In the genomic region with DNA sequence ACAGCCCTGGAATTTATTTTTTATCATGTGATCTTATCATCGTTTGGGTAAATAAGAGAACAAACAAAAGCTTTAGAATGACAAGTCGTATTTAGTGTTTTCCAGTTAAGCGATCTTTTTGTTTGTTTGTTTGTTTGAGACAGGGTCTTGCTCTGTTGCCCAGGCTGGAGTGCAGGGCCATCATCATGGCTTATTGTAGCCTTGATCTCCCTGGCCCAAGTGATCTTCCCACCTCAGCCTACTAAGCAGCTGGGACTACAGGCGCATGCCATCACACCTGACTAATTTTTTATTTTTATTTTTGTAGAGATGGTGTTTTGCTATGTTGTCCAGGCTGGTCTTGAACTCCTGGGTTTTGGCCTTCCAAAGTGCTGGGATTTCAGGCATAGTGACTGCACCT, we compare ENCODE assay signal across 24 cellular contexts. TPM values are rescaled to one million over a fixed set of nuclear protein-coding genes. Genes with fewer than 3 reads are reported as not detected.
DNase-seq lines count a peak whose midpoint lies in the region; ATAC-seq, FAIRE-seq and TF ChIP-seq lines count a peak whose summit lies in the region.
"Had no signal": no experiment of that assay in that cellular context is flagged by ENCODE, and none has a peak within 500 bp of the region (broad histone marks: within the 10 kb centered on the region; RNA-seq: fewer than 3 reads in every experiment).

No MANE protein-coding gene starts in this region.

- FAIRE-seq in GM12891 (lab: Jason Lieb, UNC): peak; percentile 55

- no peak for TF ChIP-seq CTCF in SU-DHL-6 (IDR thresholded peaks at IDR 0.05; ENCODE audit: insufficient read depth, low read length, poor library complexity, severe bottlenecking)
- TF ChIP-seq CTCF in gastroesophageal sphincter (IDR thresholded peaks at IDR 0.05): no peak
- TF ChIP-seq CTCF in stomach (IDR thresholded peaks at IDR 0.05): no peak

- H4K20me1 ChIP-seq in SU-DHL-6 (ENCODE audit: low read depth, low read length): no peaks in the 10 kb centered on the region

- H3K27ac ChIP-seq in SU-DHL-6 (ENCODE audit: low read depth, low read length) (peak overlapping the region; percentile 99), gastroesophageal sphincter (peak overlapping the region; percentile 81 to 92 (median 87)), stomach (peak overlapping the region in 3 of 5 donors; percentile 7 to 67 (median 64))
- H3K27ac ChIP-seq: KMS-11, SJSA1 had no signal

- no peak for DNase-seq in GM12891 (ENCODE audit: insufficient read length, low spot score)
- DNase-seq in stomach: no peak
- no peak for DNase-seq in HCEC 1CT
- DNase-seq: ACHN; activated CD4-positive, CD25-positive, alpha-beta regulatory T cell treated with anti-CD3 and anti-CD28 coated beads, Interleukin-2, amount 50 U/mL, for 72 hours; activated CD8-positive, alpha-beta T cell treated with anti-CD3 and anti-CD28 coated beads for 36 hours; aorta; COR-L47; DMS53; NCI-H1436; NCI-H2081 treated with DMSO at 0.1 percent for 48 hours; NCI-H345; retina; stimulated activated CD4-positive, alpha-beta T cell treated with anti-CD3 and anti-CD28 coated beads, Interleukin-12 subunit alpha, Interleukin-12 subunit beta, amount 100 ng/mL, for 4 hours; stimulated activated CD4-positive, alpha-beta T cell treated with anti-CD3 and anti-CD28 coated beads, Interleukin-4, amount 100 ng/mL, for 4 hours; stimulated activated naive B cell treated with anti-CD40 and anti-IgM and Interleukin-4, amounts not matched to agents 10 μg/mL and 1 μg/mL and 100 μg/mL, for 72 hours; T-helper 1 cell had no signal

- H3K4me1 ChIP-seq in gastroesophageal sphincter: peaks cover 7 to 43% (median 20%) of the 10 kb centered on the region in 3 donors
- peaks cover 0 to 25% (median 11%) of the 10 kb centered on the region in 4 donors for H3K4me1 ChIP-seq in stomach

- H3K27me3 ChIP-seq in SU-DHL-6 (ENCODE audit: low read length): no peaks in the 10 kb centered on the region
- no peaks in the 10 kb centered on the region for H3K27me3 ChIP-seq in gastroesophageal sphincter
- H3K27me3 ChIP-seq in stomach: peaks cover 0 to 5% (median 0%) of the 10 kb centered on the region in 3 donors
- H3K27me3 ChIP-seq: SJSA1 had no signal

- H3K4me2 ChIP-seq in SU-DHL-6 (ENCODE audit: low read depth, low read length, poor library complexity, severe bottlenecking): peak overlapping the region; percentile 97
- H3K4me2 ChIP-seq: KMS-11 had no signal

- WGBS in gastroesophageal sphincter (ENCODE audit: low coverage in 1 of 2), 2 donors: 84 to 98% methylated on average over 3 to 4 of the region's 4 CpGs
- 49 to 67% (median 53%) methylated on average over 4 of the region's 4 CpGs for WGBS in stomach, 5 donors

- no peaks in the 10 kb centered on the region for H3K9me3 ChIP-seq in SU-DHL-6 (ENCODE audit: insufficient read depth, low read length)
- H3K9me3 ChIP-seq in gastroesophageal sphincter: no peaks in the 10 kb centered on the region
- no peaks in the 10 kb centered on the region for H3K9me3 ChIP-seq in stomach
- H3K9me3 ChIP-seq: SJSA1 had no signal

- H3F3A ChIP-seq in SU-DHL-6 (ENCODE audit: insufficient read depth): peaks cover 78% of the 10 kb centered on the region

- H3K36me3 ChIP-seq in SU-DHL-6 (ENCODE audit: low read length) (no peaks in the 10 kb centered on the region), gastroesophageal sphincter (peaks cover 0 to 7% of the 10 kb centered on the region in 2 donors), stomach (peaks cover 0 to 19% (median 9%) of the 10 kb centered on the region in 4 donors)
- H3K36me3 ChIP-seq: SJSA1 had no signal

- H3K4me3 ChIP-seq in SU-DHL-6 (ENCODE audit: insufficient read depth, low read length, poor library complexity, severe bottlenecking): peak overlapping the region; percentile 58
- H3K4me3 ChIP-seq in gastroesophageal sphincter: no peak overlapping the region
- no peak overlapping the region for H3K4me3 ChIP-seq in stomach
- H3K4me3 ChIP-seq: SJSA1 had no signal

- H3K9me2 ChIP-seq in SU-DHL-6 (replicated peaks; ENCODE audit: insufficient read depth, low read length): no peaks in the 10 kb centered on the region

- H3K9ac ChIP-seq in SU-DHL-6 (ENCODE audit: low read length): peak overlapping the region; percentile 83
- H3K9ac ChIP-seq: KMS-11 had no signal

- intact Hi-C loops in stomach (cut with DNase I; ENCODE audit: low total_unique reads): loop anchor here (10.0 kb wide), 1 partner anchor 118 kb away; a partner anchor contains a TSS

- TF ChIP-seq POLR2A in GM12891 (IDR thresholded peaks at IDR 0.05; ENCODE audit: low read depth, low read length): no peak
- no peak for TF ChIP-seq POLR2A in gastroesophageal sphincter (IDR thresholded peaks at IDR 0.05)
- no peak for TF ChIP-seq POLR2A in stomach (IDR thresholded peaks at IDR 0.05)

- H2AFZ ChIP-seq in SU-DHL-6 (ENCODE audit: low read depth, low read length, severe bottlenecking): peak overlapping the region; percentile 46

- peaks cover 43% of the 10 kb centered on the region for H3K79me2 ChIP-seq in SU-DHL-6 (ENCODE audit: insufficient read depth, low read length)

- ATAC-seq in gastroesophageal sphincter: no peak
- ATAC-seq in HG03196 (IDR thresholded peaks at IDR 0.05; ENCODE audit: unreplicated experiment): no peak
- ATAC-seq in HG03045 (IDR thresholded peaks at IDR 0.05; ENCODE audit: unreplicated experiment): no peak
- ATAC-seq: activated CD8-positive, alpha-beta T cell treated with anti-CD3 and anti-CD28 coated beads for 36 hours; HCT116; stimulated activated naive B cell treated with anti-CD40 and anti-IgM and Interleukin-4, amounts not matched to agents 10 μg/mL and 1 μg/mL and 100 μg/mL, for 72 hours had no signal

- no peak for TF ChIP-seq EP300 in gastroesophageal sphincter (IDR thresholded peaks at IDR 0.05)
- no peak for TF ChIP-seq EP300 in stomach (IDR thresholded peaks at IDR 0.05)

TF ChIP-seq in GM12891, 5 proteins besides CTCF, POLR2A, EP300 and RAD21:
- TF ChIP-seq POLR2AphosphoS5 (IDR thresholded peaks at IDR 0.05; ENCODE audit: low read depth, low read length): no peak
- TF ChIP-seq SPI1 (IDR thresholded peaks at IDR 0.05; ENCODE audit: low read depth, low read length): no peak
- no peak for TF ChIP-seq POU2F2 (IDR thresholded peaks at IDR 0.05; ENCODE audit: low read depth, low read length)
- no peak for TF ChIP-seq TAF1 (IDR thresholded peaks at IDR 0.05; ENCODE audit: low read depth, low read length)

RNA-seq across cellular contexts. Expression of a gene that starts 57.1 kb away (rescaled TPM):
- 0.09 TPM for polyA plus RNA-seq in GM12891 (2012; ENCODE audit: low read depth, missing spikeins)
- 1,000 to 10,000 TPM; 1,505 to 2,123 (median 1,752) TPM for total RNA-seq in gastroesophageal sphincter
- 100 to 1,000 TPM in 4 of 5 donors, 10 to 100 TPM in 1; 83.1 to 755 (median 259) TPM for total RNA-seq in stomach
- polyA plus RNA-seq in stomach: 100 to 1,000 TPM in 1 of 3 donors, 10 to 100 TPM in 2; 73.9 to 112 (median 77.0) TPM
- total RNA-seq: activated CD8-positive, alpha-beta T cell treated with anti-CD3 and anti-CD28 coated beads for 36 hours had no signal
